ENCODE assay signal across 8 cellular contexts in genomic region chr10:118106426-118106825, GRCh38. TPM values are rescaled to one million over a fixed set of nuclear protein-coding genes. Genes with fewer than 3 reads are reported as not detected.
A peak's percentile ranks its signal among the peaks of the same experiment; 100 is the strongest.
DNase-seq lines count a peak whose midpoint lies in the region; ATAC-seq and TF ChIP-seq lines count a peak whose summit lies in the region.

No MANE protein-coding gene starts in this region.

- TF ChIP-seq POLR2A in heart left ventricle (IDR thresholded peaks at IDR 0.05) = no peak

- no peak overlapping the region for H3K27ac ChIP-seq in heart left ventricle

- TF ChIP-seq CTCF in heart left ventricle (IDR thresholded peaks at IDR 0.05) = peak in 10 of 12 donors; percentile 16 to 52 (median 35)
- peak; percentile 59 for TF ChIP-seq CTCF in type B pancreatic cell (conservative IDR thresholded peaks at IDR 0.05)

- H3K27ac Mint-ChIP-seq in type B pancreatic cell = no peak overlapping the region

- H3K36me3 Mint-ChIP-seq in type B pancreatic cell = no peaks in the 10 kb centered on the region

- H3K4me3 ChIP-seq in heart left ventricle = no peak overlapping the region

- H3K4me1 ChIP-seq in heart left ventricle = no peaks in the 10 kb centered on the region

- H3K36me3 ChIP-seq in heart left ventricle = no peaks in the 10 kb centered on the region

- H3K4me1 Mint-ChIP-seq in type B pancreatic cell (ENCODE audit: unreplicated experiment) = peaks cover 38% of the 10 kb centered on the region

- H3K27me3 Mint-ChIP-seq in type B pancreatic cell = no peaks in the 10 kb centered on the region

- WGBS in heart left ventricle, 4 donors = 21 to 43% (median 25%) methylated on average over 3 of the region's 3 CpGs

- H3K4me3 Mint-ChIP-seq in type B pancreatic cell = no peak overlapping the region

- intact Hi-C loops in heart left ventricle (cut with DNase I) (loop anchor here in 4 of 10 donors (2.0 to 10.0 kb wide), 3 partner anchors 569 to 610 kb away; no protein-coding TSS in a partner anchor), left cardiac atrium (cut with DNase I) (no loop called here)

- peaks cover 0 to 5% (median 0%) of the 10 kb centered on the region in 9 donors for H3K27me3 ChIP-seq in heart left ventricle

- H3K9me3 ChIP-seq in heart left ventricle = no peaks in the 10 kb centered on the region

- H3K9me3 Mint-ChIP-seq in type B pancreatic cell = no peaks in the 10 kb centered on the region

- ATAC-seq in heart left ventricle (no peak), left cardiac atrium (no peak), GM21529 (IDR thresholded peaks at IDR 0.05; ENCODE audit: unreplicated experiment) (no peak)

- peak in 1 of 5 donors; percentile 8 for DNase-seq in heart left ventricle
- no peak for DNase-seq in left cardiac atrium
- DNase-seq in OCI-M1 (lab: John Stamatoyannopoulos, UW) = peak; percentile 70
- peak; percentile 12 for DNase-seq in fibroblast of the conjunctiva (ENCODE audit: low read depth)
- DNase-seq in type B pancreatic cell (ENCODE audit: extremely low spot score, unreplicated experiment) = no peak
- DNase-seq in NCI-H2227 treated with DMSO at 0.1 percent for 48 hours (lab: John Stamatoyannopoulos, UW) = no peak
- no peak for DNase-seq in anterior cingulate cortex (lab: John Stamatoyannopoulos, UW)

RNA-seq across cellular contexts. Expression of gene RAB11FIP2, which starts 59.7 kb away (rescaled TPM):
- total RNA-seq in heart left ventricle = 10 to 100 TPM in 8 of 9 donors, 1 to 10 TPM in 1; 8.8 to 20.3 (median 13.0) TPM
- polyA plus RNA-seq in heart left ventricle = 1 to 10 TPM; 1.6 to 5.5 TPM
- 10 to 100 TPM; 14.7 to 15.1 TPM for total RNA-seq in left cardiac atrium
- 11.4 and 20.6 TPM in 2 replicates for total RNA-seq in type B pancreatic cell (ENCODE audit: low replicate concordance)

Comparison
In these comparisons a context has a peak if more than half of its experiments do, and no peak if none do; other contexts are left out.
1. DNase-seq: peak in OCI-M1 (single experiment) and fibroblast of the conjunctiva (single experiment); none in left cardiac atrium (single experiment), type B pancreatic cell (single experiment), NCI-H2227 treated with DMSO at 0.1 percent for 48 hours (single experiment) and anterior cingulate cortex (0 of 58).